Comparison of ENCODE assay signal across 9 cellular contexts in genomic region chr1:25799346-25799720, GRCh38. TPM values are rescaled to one million over a fixed set of nuclear protein-coding genes. Genes with fewer than 3 reads are reported as not detected.
A peak's percentile ranks its signal among the peaks of the same experiment; 100 is the strongest.
DNase-seq lines count a peak whose midpoint lies in the region; ATAC-seq, FAIRE-seq and TF ChIP-seq lines count a peak whose summit lies in the region.
"Had no signal": no experiment of that assay in that cellular context is flagged by ENCODE, and none has a peak within 500 bp of the region (broad histone marks: within the 10 kb centered on the region; RNA-seq: fewer than 3 reads in every experiment).

No MANE protein-coding gene starts in this region.

- H3K9ac ChIP-seq in kidney (ENCODE audit: low read length in 2 of 2): peak overlapping the region in 1 of 2 donors; percentile 46
- peak overlapping the region; percentile 75 to 76 for H3K9ac ChIP-seq in stomach smooth muscle (ENCODE audit: low read length in 2 of 2)

- no peaks in the 10 kb centered on the region for H3K36me3 Mint-ChIP-seq in T-helper 2 cell treated with Interferon-gamma antibody and Interleukin-4, amounts not matched to agents 5 μg/mL and 100 μg/mL, for 36 hours (ENCODE audit: low read depth)
- H3K36me3 Mint-ChIP-seq in activated naive CD8-positive, alpha-beta T cell treated with anti-CD3 and anti-CD28 coated beads for 36 hours: peaks cover 9% of the 10 kb centered on the region

- H3K9me3 ChIP-seq in kidney (ENCODE audit: control insufficient read depth in 1 of 2, low read length in 2 of 2) (no peaks in the 10 kb centered on the region), stomach smooth muscle (ENCODE audit: control insufficient read depth in 2 of 2, low read length in 2 of 2) (no peaks in the 10 kb centered on the region)

- peaks cover 50% of the 10 kb centered on the region for H3K27me3 Mint-ChIP-seq in T-helper 2 cell treated with Interferon-gamma antibody and Interleukin-4, amounts not matched to agents 5 μg/mL and 100 μg/mL, for 36 hours (ENCODE audit: low read depth)
- H3K27me3 Mint-ChIP-seq in activated naive CD8-positive, alpha-beta T cell treated with anti-CD3 and anti-CD28 coated beads for 36 hours: no peaks in the 10 kb centered on the region

- H3K4me3 ChIP-seq in kidney (ENCODE audit: low read length in 2 of 2) (peak overlapping the region; percentile 35 to 51), stomach smooth muscle (ENCODE audit: low read length in 2 of 2) (peak overlapping the region; percentile 42 to 74)

- intact Hi-C loops in kidney (cut with DNase I): loop anchor here (10.0 kb wide), 1 partner anchor 185 kb away; the partner anchor contains the start of gene MAN1C1

- TF ChIP-seq CTCF in kidney (IDR thresholded peaks at IDR 0.05; ENCODE audit: borderline replicate concordance, extremely low read depth, insufficient read depth): no peak

- no peak for DNase-seq in T-helper 2 cell treated with Interferon-gamma antibody and Interleukin-4, amounts not matched to agents 5 μg/mL and 100 μg/mL, for 36 hours (ENCODE audit: low spot score)
- no peak for DNase-seq in T-helper 2 cell
- DNase-seq in activated naive CD8-positive, alpha-beta T cell treated with anti-CD3 and anti-CD28 coated beads for 36 hours: no peak
- no peak for DNase-seq in kidney
- DNase-seq in GM19239 (ENCODE audit: insufficient read length, low spot score): no peak
- DNase-seq in NCI-H526 treated with DMSO at 0.1 percent for 48 hours (lab: John Stamatoyannopoulos, UW): no peak
- DNase-seq: AML-193 had no signal

- H3K27ac ChIP-seq in kidney (ENCODE audit: low read depth in 2 of 2, low read length in 2 of 2) (peak overlapping the region; percentile 69 to 81), stomach smooth muscle (ENCODE audit: low read length) (peak overlapping the region; percentile 75)

- FAIRE-seq in kidney (lab: Jason Lieb, UNC) (no peak), GM19239 (lab: Jason Lieb, UNC) (no peak)

- no peak overlapping the region for H3K27ac Mint-ChIP-seq in T-helper 2 cell treated with Interferon-gamma antibody and Interleukin-4, amounts not matched to agents 5 μg/mL and 100 μg/mL, for 36 hours
- no peak overlapping the region for H3K27ac Mint-ChIP-seq in activated naive CD8-positive, alpha-beta T cell treated with anti-CD3 and anti-CD28 coated beads for 36 hours

- no peaks in the 10 kb centered on the region for H3K9me3 Mint-ChIP-seq in T-helper 2 cell treated with Interferon-gamma antibody and Interleukin-4, amounts not matched to agents 5 μg/mL and 100 μg/mL, for 36 hours
- H3K9me3 Mint-ChIP-seq in activated naive CD8-positive, alpha-beta T cell treated with anti-CD3 and anti-CD28 coated beads for 36 hours: no peaks in the 10 kb centered on the region

- H3K36me3 ChIP-seq in kidney (ENCODE audit: control insufficient read depth in 1 of 2, insufficient read depth in 2 of 2, low read length in 2 of 2) (no peaks in the 10 kb centered on the region), stomach smooth muscle (ENCODE audit: control insufficient read depth in 2 of 2, insufficient read depth in 2 of 2, low read length in 2 of 2) (no peaks in the 10 kb centered on the region)

- peaks cover 15 to 30% of the 10 kb centered on the region in 2 donors for H3K4me1 ChIP-seq in kidney (ENCODE audit: control insufficient read depth in 1 of 2, insufficient read depth in 1 of 2, low read depth in 1 of 2, low read length in 2 of 2)
- H3K4me1 ChIP-seq in stomach smooth muscle (ENCODE audit: control insufficient read depth, insufficient read depth, low read length): peaks cover 48% of the 10 kb centered on the region

- H3K27me3 ChIP-seq in stomach smooth muscle (ENCODE audit: control insufficient read depth in 1 of 2, insufficient read depth in 2 of 2, low read length in 2 of 2): no peaks in the 10 kb centered on the region

- H3K4me1 Mint-ChIP-seq in T-helper 2 cell treated with Interferon-gamma antibody and Interleukin-4, amounts not matched to agents 5 μg/mL and 100 μg/mL, for 36 hours (ENCODE audit: low read depth): peaks cover 36% of the 10 kb centered on the region
- peaks cover 56% of the 10 kb centered on the region for H3K4me1 Mint-ChIP-seq in activated naive CD8-positive, alpha-beta T cell treated with anti-CD3 and anti-CD28 coated beads for 36 hours

- no peak for ATAC-seq in GM21737 (IDR thresholded peaks at IDR 0.05; ENCODE audit: unreplicated experiment)

- peak overlapping the region; percentile 42 for H3K4me3 Mint-ChIP-seq in T-helper 2 cell treated with Interferon-gamma antibody and Interleukin-4, amounts not matched to agents 5 μg/mL and 100 μg/mL, for 36 hours
- peak overlapping the region; percentile 73 for H3K4me3 Mint-ChIP-seq in activated naive CD8-positive, alpha-beta T cell treated with anti-CD3 and anti-CD28 coated beads for 36 hours

RNA-seq across cellular contexts. Expression of gene SELENON, which starts 0.7 kb away (rescaled TPM):
- total RNA-seq in activated naive CD8-positive, alpha-beta T cell treated with anti-CD3 and anti-CD28 coated beads for 36 hours: 10 to 100 TPM; 15.0 to 15.6 TPM
- total RNA-seq in kidney: 116 TPM
- 69.3 TPM for polyA plus RNA-seq in kidney (ENCODE audit: insufficient read depth, low read depth, low replicate concordance)

RNA-seq across cellular contexts. Expression of gene MTFR1L, which starts 20.4 kb away (rescaled TPM):
- total RNA-seq in activated naive CD8-positive, alpha-beta T cell treated with anti-CD3 and anti-CD28 coated beads for 36 hours: 10 to 100 TPM; 23.3 to 23.4 TPM
- 66.6 TPM for total RNA-seq in kidney
- polyA plus RNA-seq in kidney (ENCODE audit: insufficient read depth, low read depth, low replicate concordance): 108 TPM

RNA-seq across cellular contexts. Expression of gene AUNIP, which starts 59.9 kb away (rescaled TPM):
- 10 to 100 TPM; 12.1 to 15.1 TPM for total RNA-seq in activated naive CD8-positive, alpha-beta T cell treated with anti-CD3 and anti-CD28 coated beads for 36 hours
- 0.38 TPM for total RNA-seq in kidney
- not detected for polyA plus RNA-seq in kidney (ENCODE audit: insufficient read depth, low read depth, low replicate concordance)
